ENCODE assay signal across 3 cellular contexts in genomic region chr3:23704316-23704715, GRCh38.
TF ChIP-seq lines count a peak whose summit lies in the region.

No MANE protein-coding gene starts in this region.

TF ChIP-seq in A549, 52 proteins besides CTCF, POLR2A, EP300 and RAD21 (continued from another document):
- no peak for TF ChIP-seq HES2 (IDR thresholded peaks at IDR 0.05)

TF ChIP-seq in GM23338, 12 proteins besides CTCF, POLR2A, EP300 and RAD21 (continued from another document):
- TF ChIP-seq REST (IDR thresholded peaks at IDR 0.05; ENCODE audit: unreplicated experiment) (no peak), EZH2phosphoT487 (IDR thresholded peaks at IDR 0.05; ENCODE audit: unreplicated experiment) (no peak), POLR2AphosphoS5 (IDR thresholded peaks at IDR 0.05; ENCODE audit: low read depth) (no peak), ZNF462 (CRISPR knock-in tag; IDR thresholded peaks at IDR 0.05) (no peak), ZNF114 (CRISPR knock-in tag; IDR thresholded peaks at IDR 0.05) (no peak), STAT1 (IDR thresholded peaks at IDR 0.05; ENCODE audit: unreplicated experiment) (no peak), EZH2 (IDR thresholded peaks at IDR 0.05; ENCODE audit: low read depth, unreplicated experiment) (no peak), CREB1 (CRISPR knock-in tag; IDR thresholded peaks at IDR 0.05; ENCODE audit: low read depth) (no peak), ZNF331 (CRISPR knock-in tag; IDR thresholded peaks at IDR 0.05; ENCODE audit: low read depth) (no peak), NANOG (IDR thresholded peaks at IDR 0.05; ENCODE audit: borderline replicate concordance) (no peak)

TF ChIP-seq in K562, 482 proteins besides CTCF, POLR2A, EP300 and RAD21 (continued from another document):
- TF ChIP-seq ZNF318 (IDR thresholded peaks at IDR 0.05; ENCODE audit: borderline replicate concordance in 1 of 2, low read depth in 1 of 2) = no peak
- peak; percentile 51 for TF ChIP-seq CEBPB (tag; IDR thresholded peaks at IDR 0.05)
TF ChIP-seq in K562: peak in this region for 2.
